Comparison of ENCODE assay signal across 27 cellular contexts in the genomic region with DNA sequence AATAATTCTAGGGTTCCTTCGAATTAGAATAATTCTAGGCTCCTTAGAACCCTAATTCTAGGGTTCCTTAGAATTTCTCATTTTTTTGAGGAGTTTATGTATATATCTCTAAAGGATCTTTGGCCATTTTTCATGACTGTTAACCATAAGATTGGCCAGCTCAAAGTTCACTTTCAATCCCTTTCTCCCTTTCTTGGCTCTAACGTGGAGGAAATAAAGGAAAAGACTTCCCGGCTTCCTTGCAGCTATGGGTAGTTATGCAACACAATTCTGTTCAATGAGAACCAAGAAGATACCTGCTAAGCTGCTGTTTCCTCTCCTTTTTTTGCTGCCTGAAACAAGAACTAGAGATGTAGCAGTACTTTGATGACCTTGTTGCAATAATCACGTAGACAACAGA.
"Had no signal": no experiment of that assay in that cellular context is flagged by ENCODE, and none has a peak within 500 bp of the region (broad histone marks: within the 10 kb centered on the region; RNA-seq: fewer than 3 reads in every experiment).

No MANE protein-coding gene starts in this region.

- H3K4me1 Mint-ChIP-seq: mesothelial cell of epicardium had no signal

- H3K9me3 Mint-ChIP-seq: natural killer cell treated with Interleukin-12 subunit alpha and Interleukin-12 subunit beta and Interleukin-15 and Interleukin-18, amount 100 ng/mL, for 72 hours had no signal

- H3K4me3 ChIP-seq: left lung, lower lobe of right lung, ovary, right atrium auricular region, right lobe of liver, stomach, testis, thyroid gland, transverse colon, upper lobe of left lung, vagina had no signal

- H3K9me3 ChIP-seq: ovary, right lobe of liver, testis, thyroid gland, vagina had no signal

- H3K27ac ChIP-seq: left lung, lower lobe of right lung, ovary, right atrium auricular region, right lobe of liver, stomach, testis, thyroid gland, transverse colon, upper lobe of left lung, vagina had no signal

- DNase-seq: hippocampal formation; kidney glomerular epithelial cell; left cardiac atrium; left lung; lower lobe of right lung; mammary epithelial cell; mesenchymal stem cell; naive thymus-derived CD4-positive, alpha-beta T cell; ovary; right lobe of liver; stimulated activated CD4-positive, alpha-beta T cell treated with anti-CD3 and anti-CD28 coated beads, Interleukin-12 subunit alpha, Interleukin-12 subunit beta, amount 100 ng/mL, for 4 hours; stimulated activated CD4-positive, alpha-beta T cell treated with anti-CD3 and anti-CD28 coated beads, Interleukin-15, amount 100 ng/mL, for 24 hours; stimulated activated CD4-positive, alpha-beta T cell treated with anti-CD3 and anti-CD28 coated beads, Interleukin-2, amount 100 ng/mL, for 24 hours; stimulated activated CD4-positive, alpha-beta T cell treated with anti-CD3 and anti-CD28 coated beads, Interleukin-4, amount 100 ng/mL, for 1 hour; stimulated activated naive B cell treated with anti-CD40 and anti-IgM and Interleukin-4, amounts not matched to agents 10 μg/mL and 1 μg/mL and 100 μg/mL, for 72 hours; stimulated activated naive CD8-positive, alpha-beta T cell treated with anti-CD3 and anti-CD28 coated beads, Interleukin-15, Interleukin-2, amounts not matched to agents 100 U/mL and 50 U/mL, for 24 hours; stomach; testis; thyroid gland; transverse colon; upper lobe of left lung had no signal

- H3K27ac Mint-ChIP-seq: mesothelial cell of epicardium; naive thymus-derived CD4-positive, alpha-beta T cell; natural killer cell treated with Interleukin-12 subunit alpha and Interleukin-12 subunit beta and Interleukin-15 and Interleukin-18, amount 100 ng/mL, for 72 hours; progenitor cell of endocrine pancreas; stimulated activated naive B cell treated with anti-CD40 and anti-IgM and Interleukin-4, amounts not matched to agents 10 μg/mL and 1 μg/mL and 100 μg/mL, for 72 hours had no signal

- H3K4me3 Mint-ChIP-seq: mesothelial cell of epicardium; naive thymus-derived CD4-positive, alpha-beta T cell; natural killer cell treated with Interleukin-12 subunit alpha and Interleukin-12 subunit beta and Interleukin-15 and Interleukin-18, amount 100 ng/mL, for 72 hours; stimulated activated naive B cell treated with anti-CD40 and anti-IgM and Interleukin-4, amounts not matched to agents 10 μg/mL and 1 μg/mL and 100 μg/mL, for 72 hours had no signal

- H3K27me3 Mint-ChIP-seq: naive thymus-derived CD4-positive, alpha-beta T cell; natural killer cell treated with Interleukin-12 subunit alpha and Interleukin-12 subunit beta and Interleukin-15 and Interleukin-18, amount 100 ng/mL, for 72 hours; progenitor cell of endocrine pancreas; stimulated activated naive B cell treated with anti-CD40 and anti-IgM and Interleukin-4, amounts not matched to agents 10 μg/mL and 1 μg/mL and 100 μg/mL, for 72 hours had no signal

- H3K27me3 ChIP-seq: left lung, ovary, right atrium auricular region, right lobe of liver, stomach, testis, thyroid gland, transverse colon, upper lobe of left lung, vagina had no signal

- H3K4me1 ChIP-seq: left lung, lower lobe of right lung, right atrium auricular region, right lobe of liver, stomach, testis, thyroid gland, transverse colon, upper lobe of left lung, vagina had no signal

- FAIRE-seq: keratinocyte had no signal

- H3K36me3 ChIP-seq: ovary, right atrium auricular region, right lobe of liver, thyroid gland had no signal
